Comparison of ENCODE assay signal across 8 cellular contexts in genomic region chr10:43606323-43607198, GRCh38. TPM values are rescaled to one million over a fixed set of nuclear protein-coding genes. Genes with fewer than 3 reads are reported as not detected.
DNase-seq lines count a peak whose midpoint lies in the region; ATAC-seq and TF ChIP-seq lines count a peak whose summit lies in the region.

ZNF485 (plus strand) TSS chr10:43606438; CDS start chr10:43607051, 613 bp downstream.

- no peak for TF ChIP-seq POLR2A in gastroesophageal sphincter (IDR thresholded peaks at IDR 0.05)

- 14 to 26% methylated on average over 4 to 7 of the region's 58 CpGs for WGBS in gastroesophageal sphincter (ENCODE audit: low coverage in 1 of 2), 2 donors

- no peak for TF ChIP-seq EP300 in gastroesophageal sphincter (IDR thresholded peaks at IDR 0.05)

- peak; percentile 40 for DNase-seq in DMS153 treated with DMSO at 0.1 percent for 48 hours (lab: John Stamatoyannopoulos, UW; ENCODE audit: unreplicated experiment)
- DNase-seq in SHP77 treated with DMSO at 0.1 percent for 48 hours (lab: John Stamatoyannopoulos, UW), result peak; percentile 24
- peak; percentile 14 to 52 (median 30) for DNase-seq in activated naive CD4-positive, alpha-beta T cell (lab: John Stamatoyannopoulos, UW)

- peak within 1 kb of the TSS; percentile 92 for H2AFZ ChIP-seq in neuron (ENCODE audit: low read depth, low read length)

- TF ChIP-seq CTCF in gastroesophageal sphincter (IDR thresholded peaks at IDR 0.05), result peak in 1 of 4 experiments; percentile 36

- peaks cover 28% of the 10 kb centered on the region for H3K36me3 ChIP-seq in HUES6 (ENCODE audit: control insufficient read depth, insufficient read depth, low read length)
- H3K36me3 ChIP-seq in gastroesophageal sphincter, result peaks cover 0 to 34% of the 10 kb centered on the region in 2 donors
- peaks cover 6% of the 10 kb centered on the region for H3K36me3 ChIP-seq in neuron (ENCODE audit: insufficient read depth, low read length)
- peaks cover 0 to 20% (median 5%) of the 10 kb centered on the region in 5 donors for H3K36me3 ChIP-seq in subcutaneous abdominal adipose tissue (ENCODE audit: control insufficient read depth in 5 of 5, insufficient read depth in 5 of 5, low read length in 5 of 5)

- no peak within 1 kb of the TSS for H3K27ac ChIP-seq in HUES6 (ENCODE audit: low read depth, low read length)
- peak within 1 kb of the TSS in 3 of 4 donors; percentile 50 to 82 (median 75) for H3K27ac ChIP-seq in gastroesophageal sphincter
- H3K27ac ChIP-seq in subcutaneous abdominal adipose tissue (ENCODE audit: low read depth, low read length), result no peak within 1 kb of the TSS

- H3K9me3 ChIP-seq in HUES6 (ENCODE audit: control insufficient read depth, insufficient read depth, low read depth, low read length) (peaks cover 11% of the 10 kb centered on the region), gastroesophageal sphincter (no peaks in the 10 kb centered on the region), neuron (ENCODE audit: low read length) (peaks cover 5% of the 10 kb centered on the region), subcutaneous abdominal adipose tissue (ENCODE audit: control insufficient read depth in 5 of 5, low read length in 5 of 5) (no peaks in the 10 kb centered on the region)

- peak within 1 kb of the TSS; percentile 72 for H3K9ac ChIP-seq in HUES6 (ENCODE audit: low read length)
- H3K9ac ChIP-seq in subcutaneous abdominal adipose tissue (ENCODE audit: low read length in 5 of 5), result peak within 1 kb of the TSS; percentile 53 to 88 (median 81)

- peak; percentile 96 for ATAC-seq in GM21447 (IDR thresholded peaks at IDR 0.05; ENCODE audit: unreplicated experiment)
- ATAC-seq in gastroesophageal sphincter, result peak; percentile 87

- H3K4me3 ChIP-seq in HUES6 (ENCODE audit: low read depth, low read length) (peak within 1 kb of the TSS; percentile 74), gastroesophageal sphincter (peak within 1 kb of the TSS; percentile 68 to 82), neuron (ENCODE audit: low read length) (peak within 1 kb of the TSS; percentile 67), subcutaneous abdominal adipose tissue (ENCODE audit: low read depth in 1 of 5, low read length in 5 of 5) (peak within 1 kb of the TSS; percentile 79 to 91 (median 81))

- H3K27me3 ChIP-seq in HUES6 (ENCODE audit: control insufficient read depth, insufficient read depth, low read length) (peaks cover 3% of the 10 kb centered on the region; the same call in 1 of the 2 replicates), gastroesophageal sphincter (no peaks in the 10 kb centered on the region), neuron (ENCODE audit: insufficient read depth, low read length) (no peaks in the 10 kb centered on the region), subcutaneous abdominal adipose tissue (ENCODE audit: control insufficient read depth in 5 of 5, insufficient read depth in 4 of 5, low read length in 5 of 5) (no peaks in the 10 kb centered on the region)

- peaks cover 5% of the 10 kb centered on the region for H3K4me1 ChIP-seq in HUES6 (ENCODE audit: control insufficient read depth, insufficient read depth, low read length)
- H3K4me1 ChIP-seq in gastroesophageal sphincter, result peaks cover 0 to 10% (median 5%) of the 10 kb centered on the region in 3 donors
- H3K4me1 ChIP-seq in neuron (ENCODE audit: insufficient read depth, low read length), result peaks cover 9% of the 10 kb centered on the region
- H3K4me1 ChIP-seq in subcutaneous abdominal adipose tissue (ENCODE audit: control insufficient read depth in 5 of 5, insufficient read depth in 5 of 5, low read length in 5 of 5), result peaks cover 3 to 13% (median 12%) of the 10 kb centered on the region in 5 donors

RNA-seq across cellular contexts. Expression of gene ZNF485, which starts in this region (rescaled TPM):
- 1 to 10 TPM; 2.2 to 4.5 (median 2.4) TPM for total RNA-seq in gastroesophageal sphincter

Comparison
In these comparisons a context has a peak if more than half of its experiments do, and no peak if none do; other contexts are left out.
1. H3K27ac ChIP-seq: peak in gastroesophageal sphincter (3 of 4); none in HUES6 (single experiment) and subcutaneous abdominal adipose tissue (single experiment).
2. Peak in every context shown above with its lines, with median percentiles within 50 percentile points of each other: DNase-seq and H3K4me3 ChIP-seq.